Comparison of ENCODE assay signal across 20 cellular contexts in genomic region chr13:79861731-79862130, GRCh38.
"Had no signal": no experiment of that assay in that cellular context is flagged by ENCODE, and none has a peak within 500 bp of the region (broad histone marks: within the 10 kb centered on the region; RNA-seq: fewer than 3 reads in every experiment).

No MANE protein-coding gene starts in this region.

- H3K27ac Mint-ChIP-seq: activated CD4-positive, alpha-beta T cell treated with anti-CD3 and anti-CD28 coated beads, Interleukin-2, amount 10 ng/mL, durations not matched to agents 24 days and 14 days; activated CD8-positive, alpha-beta memory T cell treated with anti-CD3 and anti-CD28 coated beads, Interleukin-2, amount 10 ng/mL, durations not matched to agents 7 days and 5 days; activated CD8-positive, alpha-beta T cell treated with anti-CD3 and anti-CD28 coated beads for 36 hours; activated naive CD4-positive, alpha-beta T cell treated with anti-CD3 and anti-CD28 coated beads, Interleukin-2, amount 50 U/mL, for 72 hours; dendritic cell treated with granulocyte-macrophage colony-stimulating factor and Interleukin-4, amounts not matched to agents 40 ng/mL and 50 ng/mL, for 4 days; mesothelial cell of epicardium; T-helper 1 cell treated with Interleukin-12 subunit alpha and Interleukin-12 subunit beta and Interleukin-4 antibody, amounts not matched to agents 30 μg/mL and 1 μg/mL, for 36 hours had no signal

- H3K36me3 ChIP-seq: left ventricle myocardium inferior, spleen, upper lobe of right lung had no signal

- H3K4me3 Mint-ChIP-seq: activated CD4-positive, alpha-beta T cell treated with anti-CD3 and anti-CD28 coated beads, Interleukin-2, amount 10 ng/mL, durations not matched to agents 24 days and 14 days; activated CD8-positive, alpha-beta memory T cell treated with anti-CD3 and anti-CD28 coated beads, Interleukin-2, amount 10 ng/mL, durations not matched to agents 7 days and 5 days; activated CD8-positive, alpha-beta T cell treated with anti-CD3 and anti-CD28 coated beads for 36 hours; brain; dendritic cell treated with granulocyte-macrophage colony-stimulating factor and Interleukin-4, amounts not matched to agents 40 ng/mL and 50 ng/mL, for 4 days; mesothelial cell of epicardium; nephron progenitor cell; T-helper 1 cell treated with Interleukin-12 subunit alpha and Interleukin-12 subunit beta and Interleukin-4 antibody, amounts not matched to agents 30 μg/mL and 1 μg/mL, for 36 hours had no signal

- ATAC-seq: activated CD8-positive, alpha-beta memory T cell treated with anti-CD3 and anti-CD28 coated beads, Interleukin-2, amount 10 ng/mL, durations not matched to agents 7 days and 5 days; activated CD8-positive, alpha-beta T cell treated with anti-CD3 and anti-CD28 coated beads for 36 hours; activated naive CD4-positive, alpha-beta T cell treated with anti-CD3 and anti-CD28 coated beads, Interleukin-2, amount 50 U/mL, for 72 hours; foreskin keratinocyte; upper lobe of right lung had no signal

- H3K9me3 Mint-ChIP-seq: activated CD4-positive, alpha-beta T cell treated with anti-CD3 and anti-CD28 coated beads, Interleukin-2, amount 10 ng/mL, durations not matched to agents 24 days and 14 days; activated CD8-positive, alpha-beta T cell treated with anti-CD3 and anti-CD28 coated beads for 36 hours; activated naive CD4-positive, alpha-beta T cell treated with anti-CD3 and anti-CD28 coated beads, Interleukin-2, amount 50 U/mL, for 72 hours; brain; T-helper 1 cell treated with Interleukin-12 subunit alpha and Interleukin-12 subunit beta and Interleukin-4 antibody, amounts not matched to agents 30 μg/mL and 1 μg/mL, for 36 hours had no signal

- H3K4me3 ChIP-seq: left ventricle myocardium inferior, spleen, upper lobe of right lung had no signal

- H3K27me3 Mint-ChIP-seq: activated CD4-positive, alpha-beta T cell treated with anti-CD3 and anti-CD28 coated beads, Interleukin-2, amount 10 ng/mL, durations not matched to agents 24 days and 14 days; activated CD8-positive, alpha-beta memory T cell treated with anti-CD3 and anti-CD28 coated beads, Interleukin-2, amount 10 ng/mL, durations not matched to agents 7 days and 5 days; activated CD8-positive, alpha-beta T cell treated with anti-CD3 and anti-CD28 coated beads for 36 hours; dendritic cell treated with granulocyte-macrophage colony-stimulating factor and Interleukin-4, amounts not matched to agents 40 ng/mL and 50 ng/mL, for 4 days had no signal

- DNase-seq: activated CD4-positive, alpha-beta T cell treated with anti-CD3 and anti-CD28 coated beads, Interleukin-2, amount 10 ng/mL, durations not matched to agents 24 days and 14 days; activated CD8-positive, alpha-beta memory T cell treated with anti-CD3 and anti-CD28 coated beads, Interleukin-2, amount 10 ng/mL, durations not matched to agents 7 days and 5 days; activated CD8-positive, alpha-beta T cell treated with anti-CD3 and anti-CD28 coated beads for 36 hours; activated T-cell treated with anti-CD3 and anti-CD28 coated beads for 4 hours; aorta; effector CD8-positive, alpha-beta T cell; foreskin keratinocyte; kidney glomerular epithelial cell; left ventricle myocardium inferior; nephron progenitor cell; nucleus accumbens; spleen; stimulated activated CD4-positive, alpha-beta T cell treated with anti-CD3 and anti-CD28 coated beads, Interleukin-4, amount 100 ng/mL, for 1 hour; stimulated activated naive CD4-positive, alpha-beta T cell; upper lobe of right lung had no signal

- H3K27ac ChIP-seq: foreskin keratinocyte, left ventricle myocardium inferior, spleen, upper lobe of right lung had no signal

- H3K4me1 ChIP-seq: foreskin keratinocyte, left ventricle myocardium inferior, spleen, upper lobe of right lung had no signal

- H3K9me3 ChIP-seq: left ventricle myocardium inferior, spleen, upper lobe of right lung had no signal

- H3K27me3 ChIP-seq: foreskin keratinocyte, spleen, upper lobe of right lung had no signal

- H3K4me1 Mint-ChIP-seq: activated CD4-positive, alpha-beta T cell treated with anti-CD3 and anti-CD28 coated beads, Interleukin-2, amount 10 ng/mL, durations not matched to agents 24 days and 14 days; activated CD8-positive, alpha-beta memory T cell treated with anti-CD3 and anti-CD28 coated beads, Interleukin-2, amount 10 ng/mL, durations not matched to agents 7 days and 5 days; brain; mesothelial cell of epicardium had no signal

- H3K36me3 Mint-ChIP-seq: activated CD8-positive, alpha-beta memory T cell treated with anti-CD3 and anti-CD28 coated beads, Interleukin-2, amount 10 ng/mL, durations not matched to agents 7 days and 5 days; activated naive CD4-positive, alpha-beta T cell treated with anti-CD3 and anti-CD28 coated beads, Interleukin-2, amount 50 U/mL, for 72 hours; brain; mesothelial cell of epicardium had no signal
